Comparison of ENCODE assay signal across 10 cellular contexts in genomic region chr11:116948375-116948774, GRCh38.
DNase-seq lines count a peak whose midpoint lies in the region; ATAC-seq and TF ChIP-seq lines count a peak whose summit lies in the region.
"Had no signal": no experiment of that assay in that cellular context is flagged by ENCODE, and none has a peak within 500 bp of the region (broad histone marks: within the 10 kb centered on the region; RNA-seq: fewer than 3 reads in every experiment).

No MANE protein-coding gene starts in this region.

- no peak for TF ChIP-seq POLR2A in prostate gland (IDR thresholded peaks at IDR 0.05)

- ATAC-seq in left lung (peak; percentile 54), HG03442 (IDR thresholded peaks at IDR 0.05; ENCODE audit: unreplicated experiment) (no peak)

- H3K9me3 Mint-ChIP-seq in activated CD4-positive, alpha-beta memory T cell treated with anti-CD3 and anti-CD28 coated beads, Interleukin-2, amount 10 ng/mL, durations not matched to agents 7 days and 5 days = no peaks in the 10 kb centered on the region

- H4K20me1 ChIP-seq in OCI-LY7 (ENCODE audit: insufficient read depth, low read length) = no peaks in the 10 kb centered on the region

- 82% methylated on average over 4 of the region's 4 CpGs for WGBS in prostate gland

- H3K9me2 ChIP-seq in OCI-LY7 (ENCODE audit: insufficient read depth, low read length) = no peaks in the 10 kb centered on the region

- H3K4me3 ChIP-seq in left lung (no peak overlapping the region), prostate gland (no peak overlapping the region), OCI-LY7 (ENCODE audit: low read depth, low read length, poor library complexity, severe bottlenecking) (no peak overlapping the region)

- H2AFZ ChIP-seq in OCI-LY7 (ENCODE audit: low read length) = no peak overlapping the region

- H3K36me3 ChIP-seq in left lung = peaks cover 0 to 23% of the 10 kb centered on the region in 2 donors
- H3K36me3 ChIP-seq in prostate gland = no peaks in the 10 kb centered on the region
- H3K36me3 ChIP-seq in OCI-LY7 (ENCODE audit: insufficient read depth, low read length) = peaks cover 47% of the 10 kb centered on the region

- H3K27me3 Mint-ChIP-seq in activated CD4-positive, alpha-beta memory T cell treated with anti-CD3 and anti-CD28 coated beads, Interleukin-2, amount 10 ng/mL, durations not matched to agents 7 days and 5 days = no peaks in the 10 kb centered on the region

- POLR2A ChIA-PET in activated CD4-positive, alpha-beta memory T cell treated with anti-CD3 and anti-CD28 coated beads, Interleukin-2, amount 10 ng/mL, durations not matched to agents 7 days and 5 days (lab: Charles Lee) = interaction anchor here (0.7 to 1.5 kb wide), 2 partner anchors 116 to 196 kb away, joined by 3 read pairs; partner anchors contain the start of gene PAFAH1B2
- POLR2A ChIA-PET in OCI-LY7 (lab: Charles Lee) = interaction anchor here (0.9 to 8.2 kb wide), 5 partner anchors 13 to 30 kb away, joined by 3 to 90 read pairs (median 4); no protein-coding TSS in a partner anchor

- H3K4me3 Mint-ChIP-seq in activated CD4-positive, alpha-beta memory T cell treated with anti-CD3 and anti-CD28 coated beads, Interleukin-2, amount 10 ng/mL, durations not matched to agents 7 days and 5 days = no peak overlapping the region

- H3K27me3 ChIP-seq in left lung (no peaks in the 10 kb centered on the region), prostate gland (replicated peaks; ENCODE audit: insufficient read depth) (no peaks in the 10 kb centered on the region)

- no peak for TF ChIP-seq CTCF in left lung (IDR thresholded peaks at IDR 0.05)
- TF ChIP-seq CTCF in prostate gland (IDR thresholded peaks at IDR 0.05) = no peak
- no peak for TF ChIP-seq CTCF in OCI-LY7 (conservative IDR thresholded peaks at IDR 0.05; ENCODE audit: low read length)

- H3K27ac ChIP-seq in left lung = peak overlapping the region in 1 of 2 donors; percentile 84
- no peak overlapping the region for H3K27ac ChIP-seq in prostate gland
- no peak overlapping the region for H3K27ac ChIP-seq in OCI-LY7 (ENCODE audit: low read depth, low read length, poor library complexity, severe bottlenecking)

- intact Hi-C loops in left lung (cut with DNase I) (no loop called here), prostate gland (cut with DNase I) (no loop called here), OCI-LY7 (cut with micrococcal nuclease; ENCODE audit: unreplicated experiment) (no loop called here)

- H3K4me2 ChIP-seq in OCI-LY7 (ENCODE audit: low read length) = no peak overlapping the region

- peak overlapping the region; percentile 3 for H3K27ac Mint-ChIP-seq in activated CD4-positive, alpha-beta memory T cell treated with anti-CD3 and anti-CD28 coated beads, Interleukin-2, amount 10 ng/mL, durations not matched to agents 7 days and 5 days

- peaks cover 47% of the 10 kb centered on the region for H3K36me3 Mint-ChIP-seq in activated CD4-positive, alpha-beta memory T cell treated with anti-CD3 and anti-CD28 coated beads, Interleukin-2, amount 10 ng/mL, durations not matched to agents 7 days and 5 days (ENCODE audit: low read depth)

- H3K4me1 Mint-ChIP-seq in activated CD4-positive, alpha-beta memory T cell treated with anti-CD3 and anti-CD28 coated beads, Interleukin-2, amount 10 ng/mL, durations not matched to agents 7 days and 5 days = peaks cover 17% of the 10 kb centered on the region

- H3K9me3 ChIP-seq in left lung = no peaks in the 10 kb centered on the region
- H3K9me3 ChIP-seq in prostate gland = no peaks in the 10 kb centered on the region
- H3K9me3 ChIP-seq in OCI-LY7 (ENCODE audit: low read length) = no peaks in the 10 kb centered on the region

- H3K79me2 ChIP-seq in OCI-LY7 (ENCODE audit: insufficient read depth, low read depth, low read length) = peaks cover 14% of the 10 kb centered on the region; the same call in 1 of the 2 replicates

- peak; percentile 70 for DNase-seq in ELR (ENCODE audit: low read depth)
- peak; percentile 29 for DNase-seq in HS-5 (ENCODE audit: low read depth)
- no peak for DNase-seq in activated CD4-positive, alpha-beta memory T cell treated with anti-CD3 and anti-CD28 coated beads, Interleukin-2, amount 10 ng/mL, durations not matched to agents 7 days and 5 days
- no peak for DNase-seq in left lung
- DNase-seq in prostate gland (ENCODE audit: low spot score) = no peak
- no peak for DNase-seq in OCI-LY7 (ENCODE audit: low spot score)
- no peak for DNase-seq in NCI-H526 (lab: John Stamatoyannopoulos, UW)
- DNase-seq: hypothalamus, NCI-H2081 treated with DMSO at 0.1 percent for 48 hours had no signal

- H3K4me1 ChIP-seq in left lung = peaks cover 0 to 18% of the 10 kb centered on the region in 2 donors
- no peaks in the 10 kb centered on the region for H3K4me1 ChIP-seq in prostate gland (replicated peaks)
- H3K4me1 ChIP-seq in OCI-LY7 (ENCODE audit: insufficient read depth, low read length, poor library complexity, severe bottlenecking) = peaks cover 36% of the 10 kb centered on the region

- CTCF ChIA-PET in activated CD4-positive, alpha-beta memory T cell treated with anti-CD3 and anti-CD28 coated beads, Interleukin-2, amount 10 ng/mL, durations not matched to agents 7 days and 5 days (lab: Charles Lee) = interaction anchor here (1.0 to 1.6 kb wide), 2 partner anchors 17 to 23 kb away, joined by 3 read pairs; no protein-coding TSS in a partner anchor
- CTCF ChIA-PET in OCI-LY7 (lab: Charles Lee; ENCODE audit: unreplicated experiment) = no interaction called here

- BruUV-seq in OCI-LY7 (replicated peaks; lab: Mats Ljungman, UMichigan) = no TSS peak

Comparison
In these comparisons a context has a peak if more than half of its experiments do, and no peak if none do; other contexts are left out.
1. DNase-seq: peak in ELR (single experiment) and HS-5 (single experiment); none in activated CD4-positive, alpha-beta memory T cell treated with anti-CD3 and anti-CD28 coated beads, Interleukin-2, amount 10 ng/mL, durations not matched to agents 7 days and 5 days (single experiment), left lung (0 of 2), prostate gland (single experiment), OCI-LY7 (single experiment) and NCI-H526 (0 of 2).